ENCODE assay signal across 8 cellular contexts in the genomic region with DNA sequence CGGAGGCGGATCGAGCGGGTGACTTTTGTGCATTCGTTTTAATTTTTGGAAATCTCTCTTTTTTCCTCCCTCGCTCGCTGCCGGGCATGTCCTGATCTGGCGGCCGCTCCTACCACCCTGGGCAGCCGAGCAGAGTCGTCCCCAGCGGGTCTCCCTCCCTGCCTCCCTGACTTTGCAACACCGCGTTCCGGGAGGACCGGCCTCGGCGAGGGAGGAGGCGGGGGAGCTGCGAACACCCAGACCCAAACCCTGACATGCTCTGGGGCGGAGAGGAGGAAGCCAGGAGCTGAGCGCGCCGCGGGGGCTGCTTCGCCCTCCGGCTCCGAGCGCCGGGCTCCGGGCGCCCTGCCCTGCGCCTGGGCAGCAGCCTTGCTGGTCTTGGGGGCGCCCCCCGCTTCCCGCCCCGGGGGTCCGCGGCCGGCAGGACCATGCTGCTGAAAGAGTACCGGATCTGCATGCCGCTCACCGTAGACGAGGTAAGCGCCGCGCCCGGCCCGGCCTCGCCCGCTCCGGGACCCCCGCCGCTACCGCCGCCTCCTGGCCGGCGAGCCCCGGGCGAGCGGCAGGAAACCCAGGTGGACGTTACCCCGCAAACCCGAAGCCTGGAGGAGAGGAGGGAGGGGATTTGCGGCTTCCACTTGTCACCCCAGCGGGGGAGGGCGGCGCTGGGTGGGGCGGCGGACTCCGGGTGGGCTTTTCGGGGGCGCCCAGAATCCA. TPM values are rescaled to one million over a fixed set of nuclear protein-coding genes. Genes with fewer than 3 reads are reported as not detected.
A peak's percentile ranks its signal among the peaks of the same experiment; 100 is the strongest.
DNase-seq lines count a peak whose midpoint lies in the region; ATAC-seq and TF ChIP-seq lines count a peak whose summit lies in the region.

No MANE protein-coding gene starts in this region.

- H3K27me3 ChIP-seq in ovary, result no peaks in the 10 kb centered on the region

- DNase-seq in NCI-H1105 treated with DMSO at 0.1 percent for 48 hours (lab: John Stamatoyannopoulos, UW), result peak; percentile 41
- no peak for DNase-seq in NCI-H1105 (lab: John Stamatoyannopoulos, UW)
- DNase-seq in RPMI8226, result peak; percentile 60
- peak; percentile 62 for DNase-seq in activated naive CD4-positive, alpha-beta T cell treated with anti-CD3 and anti-CD28 coated beads, Interleukin-2, amount 50 U/mL, for 16 hours
- DNase-seq in glutamatergic neuron, result peak; percentile 72
- peak; percentile 45 to 74 (median 59) for DNase-seq in ovary
- no peak for DNase-seq in H4 (ENCODE audit: low spot score)

- WGBS in ovary, 3 donors, result 1% methylated on average over 47 to 74 of the region's 74 CpGs

- H3K4me1 Mint-ChIP-seq in glutamatergic neuron (ENCODE audit: low read depth, unreplicated experiment), result peaks cover 16% of the 10 kb centered on the region

- H3K4me3 ChIP-seq in ovary, result peak overlapping the region; percentile 88

- ATAC-seq in HG03097 (IDR thresholded peaks at IDR 0.05; ENCODE audit: low FRiP score, unreplicated experiment), result peak; percentile 16

- H3K36me3 Mint-ChIP-seq in glutamatergic neuron (ENCODE audit: unreplicated experiment), result no peaks in the 10 kb centered on the region

- TF ChIP-seq EP300 in ovary (IDR thresholded peaks at IDR 0.05), result no peak

- H3K27me3 Mint-ChIP-seq in glutamatergic neuron (ENCODE audit: unreplicated experiment), result peaks cover 2% of the 10 kb centered on the region

- H3K9me3 Mint-ChIP-seq in glutamatergic neuron (ENCODE audit: unreplicated experiment), result peaks cover 4% of the 10 kb centered on the region

- TF ChIP-seq POLR2A in ovary (IDR thresholded peaks at IDR 0.05), result no peak

- peaks cover 5% of the 10 kb centered on the region for H3K4me1 ChIP-seq in ovary (ENCODE audit: insufficient read depth)

- H3K4me3 Mint-ChIP-seq in glutamatergic neuron (ENCODE audit: unreplicated experiment), result peak overlapping the region; percentile 82

- H3K27ac ChIP-seq in ovary, result peak overlapping the region; percentile 82 to 86

- no peaks in the 10 kb centered on the region for H3K36me3 ChIP-seq in ovary

- no peaks in the 10 kb centered on the region for H3K9me3 ChIP-seq in ovary

- intact Hi-C loops in ovary (cut with DNase I), result loop anchor here (2.0 to 10.0 kb wide), 5 partner anchors 97 to 314 kb away; no protein-coding TSS in a partner anchor

- TF ChIP-seq CTCF in glutamatergic neuron (IDR thresholded peaks at IDR 0.05; ENCODE audit: partially characterized antibody, unreplicated experiment), result no peak
- TF ChIP-seq CTCF in ovary (IDR thresholded peaks at IDR 0.05), result peak in 2 of 3 donors; percentile 29 to 46

- H3K27ac Mint-ChIP-seq in glutamatergic neuron (ENCODE audit: unreplicated experiment), result peak overlapping the region; percentile 76

RNA-seq across cellular contexts. Expression of gene PITPNC1, which starts 0.8 kb away (rescaled TPM):
- total RNA-seq in glutamatergic neuron (ENCODE audit: unreplicated experiment) (40.3 TPM), ovary (10 to 100 TPM; 14.9 to 40.9 (median 23.8) TPM)
- polyA plus RNA-seq in ovary, result 10 to 100 TPM; 21.0 to 33.3 TPM
- 2.5 and 6.3 TPM in 2 replicates for total RNA-seq in H4 (2014; rRNA removed; shearing (Covaris generic))

RNA-seq across cellular contexts. Expression of gene PSMD12, which starts 11.5 kb away (rescaled TPM):
- 55.7 TPM for total RNA-seq in glutamatergic neuron (ENCODE audit: unreplicated experiment)
- 10 to 100 TPM; 13.5 to 41.1 (median 36.8) TPM for total RNA-seq in ovary
- 10 to 100 TPM; 12.4 to 41.7 TPM for polyA plus RNA-seq in ovary
- total RNA-seq in H4 (2014; rRNA removed; shearing (Covaris generic)), result 45.9 and 55.4 TPM in 2 replicates

Comparison
In these comparisons a context has a peak if more than half of its experiments do, and no peak if none do; other contexts are left out.
1. DNase-seq: peak in NCI-H1105 treated with DMSO at 0.1 percent for 48 hours (single experiment), RPMI8226 (single experiment), activated naive CD4-positive, alpha-beta T cell treated with anti-CD3 and anti-CD28 coated beads, Interleukin-2, amount 50 U/mL, for 16 hours (single experiment), glutamatergic neuron (single experiment) and ovary (5 of 5); none in NCI-H1105 (single experiment) and H4 (single experiment).